1 cellular context compared by ENCODE assay signal in genomic region chr6:32153252-32153834, GRCh38.
TF ChIP-seq lines count a peak whose summit lies in the region.

No MANE protein-coding gene starts in this region.

TF ChIP-seq in HepG2, 621 proteins besides CTCF, POLR2A, EP300 and RAD21 (continued from another document and continues in another):
- TF ChIP-seq NKX3-1 (CRISPR knock-in tag; IDR thresholded peaks at IDR 0.05) (0 out of 2 replicates have a peak, but pooled peaks have one; percentile 48), SNAI1 (CRISPR knock-in tag; IDR thresholded peaks at IDR 0.05; ENCODE audit: borderline replicate concordance) (no peak), ZNF3 (CRISPR knock-in tag; IDR thresholded peaks at IDR 0.05) (no peak), RXRA (CRISPR knock-in tag; IDR thresholded peaks at IDR 0.05) (no peak), HDAC2 (CRISPR knock-in tag; IDR thresholded peaks at IDR 0.05) (no peak), POGZ (CRISPR knock-in tag; IDR thresholded peaks at IDR 0.05) (no peak), ZNF205 (CRISPR knock-in tag; IDR thresholded peaks at IDR 0.05) (peak; percentile 10; the same call in 1 of the 2 replicates), ZUFSP (CRISPR knock-in tag; IDR thresholded peaks at IDR 0.05; ENCODE audit: borderline replicate concordance) (no peak), AFF4 (CRISPR knock-in tag; IDR thresholded peaks at IDR 0.05) (no peak), RBM22 (optimal IDR thresholded peaks at IDR 0.05; ENCODE audit: low read length) (no peak), PCBP1 (IDR thresholded peaks at IDR 0.05; ENCODE audit: borderline replicate concordance, low read depth, low read length) (peak; percentile 90; the same call in 1 of the 2 replicates), SRF (IDR thresholded peaks at IDR 0.05; ENCODE audit: low read depth, low read length) (no peak), NFE2L1 (CRISPR knock-in tag; IDR thresholded peaks at IDR 0.05; ENCODE audit: borderline replicate concordance) (no peak), ARID2 (CRISPR knock-in tag; IDR thresholded peaks at IDR 0.05; ENCODE audit: borderline replicate concordance) (no peak), ZSCAN9 (CRISPR knock-in tag; IDR thresholded peaks at IDR 0.05; ENCODE audit: borderline replicate concordance) (no peak), MEIS1 (CRISPR knock-in tag; IDR thresholded peaks at IDR 0.05; ENCODE audit: borderline replicate concordance) (no peak), USF2 (IDR thresholded peaks at IDR 0.05; ENCODE audit: low read depth, low read length) (no peak), USF2 (CRISPR knock-in tag; IDR thresholded peaks at IDR 0.05; ENCODE audit: borderline replicate concordance) (no peak), ZKSCAN8 (CRISPR knock-in tag; IDR thresholded peaks at IDR 0.05; ENCODE audit: borderline replicate concordance) (no peak), NR2C2 (CRISPR knock-in tag; IDR thresholded peaks at IDR 0.05; ENCODE audit: borderline replicate concordance) (no peak)
- TF ChIP-seq, protein P1, sequence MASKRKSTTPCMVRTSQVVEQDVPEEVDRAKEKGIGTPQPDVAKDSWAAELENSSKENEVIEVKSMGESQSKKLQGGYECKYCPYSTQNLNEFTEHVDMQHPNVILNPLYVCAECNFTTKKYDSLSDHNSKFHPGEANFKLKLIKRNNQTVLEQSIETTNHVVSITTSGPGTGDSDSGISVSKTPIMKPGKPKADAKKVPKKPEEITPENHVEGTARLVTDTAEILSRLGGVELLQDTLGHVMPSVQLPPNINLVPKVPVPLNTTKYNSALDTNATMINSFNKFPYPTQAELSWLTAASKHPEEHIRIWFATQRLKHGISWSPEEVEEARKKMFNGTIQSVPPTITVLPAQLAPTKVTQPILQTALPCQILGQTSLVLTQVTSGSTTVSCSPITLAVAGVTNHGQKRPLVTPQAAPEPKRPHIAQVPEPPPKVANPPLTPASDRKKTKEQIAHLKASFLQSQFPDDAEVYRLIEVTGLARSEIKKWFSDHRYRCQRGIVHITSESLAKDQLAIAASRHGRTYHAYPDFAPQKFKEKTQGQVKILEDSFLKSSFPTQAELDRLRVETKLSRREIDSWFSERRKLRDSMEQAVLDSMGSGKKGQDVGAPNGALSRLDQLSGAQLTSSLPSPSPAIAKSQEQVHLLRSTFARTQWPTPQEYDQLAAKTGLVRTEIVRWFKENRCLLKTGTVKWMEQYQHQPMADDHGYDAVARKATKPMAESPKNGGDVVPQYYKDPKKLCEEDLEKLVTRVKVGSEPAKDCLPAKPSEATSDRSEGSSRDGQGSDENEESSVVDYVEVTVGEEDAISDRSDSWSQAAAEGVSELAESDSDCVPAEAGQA (IDR thresholded peaks at IDR 0.05; ENCODE audit: low read depth), result no peak
- TF ChIP-seq, protein P1 (CRISPR knock-in tag; IDR thresholded peaks at IDR 0.05; ENCODE audit: borderline replicate concordance), result 0 out of 2 replicates have a peak, but pooled peaks have one; percentile 48
- TF ChIP-seq, protein P2, sequence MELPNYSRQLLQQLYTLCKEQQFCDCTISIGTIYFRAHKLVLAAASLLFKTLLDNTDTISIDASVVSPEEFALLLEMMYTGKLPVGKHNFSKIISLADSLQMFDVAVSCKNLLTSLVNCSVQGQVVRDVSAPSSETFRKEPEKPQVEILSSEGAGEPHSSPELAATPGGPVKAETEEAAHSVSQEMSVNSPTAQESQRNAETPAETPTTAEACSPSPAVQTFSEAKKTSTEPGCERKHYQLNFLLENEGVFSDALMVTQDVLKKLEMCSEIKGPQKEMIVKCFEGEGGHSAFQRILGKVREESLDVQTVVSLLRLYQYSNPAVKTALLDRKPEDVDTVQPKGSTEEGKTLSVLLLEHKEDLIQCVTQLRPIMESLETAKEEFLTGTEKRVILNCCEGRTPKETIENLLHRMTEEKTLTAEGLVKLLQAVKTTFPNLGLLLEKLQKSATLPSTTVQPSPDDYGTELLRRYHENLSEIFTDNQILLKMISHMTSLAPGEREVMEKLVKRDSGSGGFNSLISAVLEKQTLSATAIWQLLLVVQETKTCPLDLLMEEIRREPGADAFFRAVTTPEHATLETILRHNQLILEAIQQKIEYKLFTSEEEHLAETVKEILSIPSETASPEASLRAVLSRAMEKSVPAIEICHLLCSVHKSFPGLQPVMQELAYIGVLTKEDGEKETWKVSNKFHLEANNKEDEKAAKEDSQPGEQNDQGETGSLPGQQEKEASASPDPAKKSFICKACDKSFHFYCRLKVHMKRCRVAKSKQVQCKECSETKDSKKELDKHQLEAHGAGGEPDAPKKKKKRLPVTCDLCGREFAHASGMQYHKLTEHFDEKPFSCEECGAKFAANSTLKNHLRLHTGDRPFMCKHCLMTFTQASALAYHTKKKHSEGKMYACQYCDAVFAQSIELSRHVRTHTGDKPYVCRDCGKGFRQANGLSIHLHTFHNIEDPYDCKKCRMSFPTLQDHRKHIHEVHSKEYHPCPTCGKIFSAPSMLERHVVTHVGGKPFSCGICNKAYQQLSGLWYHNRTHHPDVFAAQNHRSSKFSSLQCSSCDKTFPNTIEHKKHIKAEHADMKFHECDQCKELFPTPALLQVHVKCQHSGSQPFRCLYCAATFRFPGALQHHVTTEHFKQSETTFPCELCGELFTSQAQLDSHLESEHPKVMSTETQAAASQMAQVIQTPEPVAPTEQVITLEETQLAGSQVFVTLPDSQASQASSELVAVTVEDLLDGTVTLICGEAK (IDR thresholded peaks at IDR 0.05), result no peak
- TF ChIP-seq, protein P2 (CRISPR knock-in tag; IDR thresholded peaks at IDR 0.05), result no peak
- TF ChIP-seq, protein P3, sequence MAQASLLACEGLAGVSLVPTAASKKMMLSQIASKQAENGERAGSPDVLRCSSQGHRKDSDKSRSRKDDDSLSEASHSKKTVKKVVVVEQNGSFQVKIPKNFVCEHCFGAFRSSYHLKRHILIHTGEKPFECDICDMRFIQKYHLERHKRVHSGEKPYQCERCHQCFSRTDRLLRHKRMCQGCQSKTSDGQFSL (CRISPR knock-in tag; IDR thresholded peaks at IDR 0.05), result 0 out of 2 replicates have a peak, but pooled peaks have one; percentile 28
- TF ChIP-seq, protein P4, sequence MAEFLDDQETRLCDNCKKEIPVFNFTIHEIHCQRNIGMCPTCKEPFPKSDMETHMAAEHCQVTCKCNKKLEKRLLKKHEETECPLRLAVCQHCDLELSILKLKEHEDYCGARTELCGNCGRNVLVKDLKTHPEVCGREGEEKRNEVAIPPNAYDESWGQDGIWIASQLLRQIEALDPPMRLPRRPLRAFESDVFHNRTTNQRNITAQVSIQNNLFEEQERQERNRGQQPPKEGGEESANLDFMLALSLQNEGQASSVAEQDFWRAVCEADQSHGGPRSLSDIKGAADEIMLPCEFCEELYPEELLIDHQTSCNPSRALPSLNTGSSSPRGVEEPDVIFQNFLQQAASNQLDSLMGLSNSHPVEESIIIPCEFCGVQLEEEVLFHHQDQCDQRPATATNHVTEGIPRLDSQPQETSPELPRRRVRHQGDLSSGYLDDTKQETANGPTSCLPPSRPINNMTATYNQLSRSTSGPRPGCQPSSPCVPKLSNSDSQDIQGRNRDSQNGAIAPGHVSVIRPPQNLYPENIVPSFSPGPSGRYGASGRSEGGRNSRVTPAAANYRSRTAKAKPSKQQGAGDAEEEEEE (CRISPR knock-in tag; IDR thresholded peaks at IDR 0.05; ENCODE audit: borderline replicate concordance), result no peak
